Comparison of ENCODE assay signal across 9 cellular contexts in genomic region chr1:103643908-103644307, GRCh38. TPM values are rescaled to one million over a fixed set of nuclear protein-coding genes. Genes with fewer than 3 reads are reported as not detected.
"Had no signal": no experiment of that assay in that cellular context is flagged by ENCODE, and none has a peak within 500 bp of the region (broad histone marks: within the 10 kb centered on the region; RNA-seq: fewer than 3 reads in every experiment).

No MANE protein-coding gene starts in this region.

RNA-seq across cellular contexts. Expression of gene AMY1A, which starts 11.7 kb away (rescaled TPM):
- total RNA-seq: LHCN-M2, MCF 10A, NCI-H460, OCI-LY7, Peyer's patch, Right ventricle myocardium superior, RPMI7951, SJSA1 had no signal
- polyA plus RNA-seq: SK-N-SH had no signal

RNA-seq across cellular contexts. Expression of gene AMY2A, which starts 26.7 kb away (rescaled TPM):
- total RNA-seq: LHCN-M2, MCF 10A, NCI-H460, OCI-LY7, Right ventricle myocardium superior, RPMI7951, SJSA1 had no signal
- polyA plus RNA-seq: SK-N-SH had no signal

RNA-seq across cellular contexts. Expression of gene AMY1B, which starts 52.1 kb away (rescaled TPM):
- total RNA-seq: LHCN-M2, MCF 10A, NCI-H460, OCI-LY7, Peyer's patch, Right ventricle myocardium superior, RPMI7951, SJSA1 had no signal
- polyA plus RNA-seq: SK-N-SH had no signal
